Comparison of ENCODE assay signal across 11 cellular contexts in the genomic region with DNA sequence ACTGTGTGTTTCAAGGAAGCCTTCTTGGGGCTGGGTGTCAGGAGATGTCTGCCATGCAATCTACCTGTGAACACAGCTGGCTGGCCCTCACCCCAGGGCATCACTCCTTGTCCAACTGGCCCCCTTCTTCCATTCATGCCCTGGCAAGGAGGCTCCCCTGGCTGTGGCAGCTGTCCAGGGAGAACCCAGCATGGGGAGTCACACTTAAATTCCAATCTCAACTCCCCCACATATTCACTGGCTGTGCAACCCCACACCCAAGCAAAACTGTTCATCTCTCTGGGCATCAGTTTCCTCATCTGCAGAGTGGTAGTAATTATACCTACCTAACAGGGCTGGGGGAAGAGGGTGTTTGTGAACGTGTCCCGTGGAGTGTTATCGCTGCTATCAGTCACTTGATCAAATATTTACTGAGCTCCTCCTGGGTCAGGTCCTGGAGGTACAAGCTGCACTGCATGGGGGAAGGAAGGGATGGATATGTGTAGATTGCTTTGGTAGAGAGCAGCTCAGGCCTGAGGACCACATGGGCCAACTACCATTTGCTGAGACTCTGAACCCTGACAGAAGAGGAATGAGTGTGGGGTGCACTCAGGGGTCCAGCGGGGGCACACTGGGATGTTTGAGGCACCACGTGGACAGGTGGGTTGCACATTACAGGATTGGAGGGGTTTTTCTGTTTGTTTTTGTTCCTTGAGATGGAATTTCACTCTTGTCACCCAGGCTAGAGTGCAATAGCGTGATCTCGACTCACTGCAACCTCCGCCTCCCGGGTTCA. TPM values are rescaled to one million over a fixed set of nuclear protein-coding genes. Genes with fewer than 3 reads are reported as not detected.
A peak's percentile ranks its signal among the peaks of the same experiment; 100 is the strongest.
DNase-seq lines count a peak whose midpoint lies in the region; ATAC-seq and TF ChIP-seq lines count a peak whose summit lies in the region.
"Had no signal": no experiment of that assay in that cellular context is flagged by ENCODE, and none has a peak within 500 bp of the region (broad histone marks: within the 10 kb centered on the region; RNA-seq: fewer than 3 reads in every experiment).

No MANE protein-coding gene starts in this region.

- H3K4me1 ChIP-seq in DND-41 (ENCODE audit: insufficient read depth, low read length) (no peaks in the 10 kb centered on the region), colonic mucosa (peaks cover 17% of the 10 kb centered on the region)

- ATAC-seq in DND-41 (ENCODE audit: insufficient read depth, low read depth): no peak
- ATAC-seq in HG03520 (IDR thresholded peaks at IDR 0.05; ENCODE audit: unreplicated experiment): no peak
- ATAC-seq: SK-N-SH treated with all-trans-retinoic acid at 6 μM for 48 hours had no signal

- H4K20me1 ChIP-seq in DND-41 (ENCODE audit: insufficient read depth, low read length): no peaks in the 10 kb centered on the region

- H3K36me3 Mint-ChIP-seq in CD14-positive monocyte: peaks cover 0 to 4% of the 10 kb centered on the region in 2 donors
- H3K36me3 Mint-ChIP-seq in neural crest cell (ENCODE audit: low read depth): no peaks in the 10 kb centered on the region

- H3K27me3 ChIP-seq in DND-41 (ENCODE audit: insufficient read depth, low read length, poor library complexity): peaks cover 5% of the 10 kb centered on the region
- H3K27me3 ChIP-seq in colonic mucosa: peaks cover 19% of the 10 kb centered on the region

- H3K27ac Mint-ChIP-seq in CD14-positive monocyte (no peak overlapping the region), neural crest cell (ENCODE audit: unreplicated experiment) (no peak overlapping the region)
- H3K27ac Mint-ChIP-seq: HFFc6 had no signal

- TF ChIP-seq CTCF in CD14-positive monocyte (IDR thresholded peaks at IDR 0.05) (no peak), DND-41 (IDR thresholded peaks at IDR 0.05; ENCODE audit: borderline replicate concordance, extremely low read depth, low read length, poor library complexity, severe bottlenecking) (no peak), colonic mucosa (IDR thresholded peaks at IDR 0.05) (no peak), neural crest cell (conservative IDR thresholded peaks at IDR 0.05) (no peak)

- H2AFZ ChIP-seq in DND-41 (ENCODE audit: low read depth, low read length): no peak overlapping the region

- intact Hi-C loops in CD14-positive monocyte (cut with micrococcal nuclease) (no loop called here), colonic mucosa (cut with DNase I) (no loop called here)

- H3K79me2 ChIP-seq in DND-41 (ENCODE audit: insufficient read depth, low read length): no peaks in the 10 kb centered on the region

- no peaks in the 10 kb centered on the region for H3K9me3 ChIP-seq in DND-41 (ENCODE audit: insufficient read depth, low read length, severe bottlenecking)
- no peaks in the 10 kb centered on the region for H3K9me3 ChIP-seq in colonic mucosa

- DNase-seq in CD14-positive monocyte (ENCODE audit: low spot score) (peak; percentile 41), DND-41 (peak; percentile 1), colonic mucosa (peak; percentile 66), neural crest cell (ENCODE audit: low read depth, low spot score) (peak; percentile 1), germinal center (ENCODE audit: low spot score) (no peak), NCI-H2196 (lab: John Stamatoyannopoulos, UW; ENCODE audit: unreplicated experiment) (no peak)
- DNase-seq: activated CD4-positive, alpha-beta T cell treated with anti-CD3 and anti-CD28 coated beads for 1 hour had no signal

- no peak overlapping the region for H3K9ac ChIP-seq in DND-41 (ENCODE audit: low read depth, low read length)
- no peak overlapping the region for H3K9ac ChIP-seq in colonic mucosa (ENCODE audit: low read depth in 2 of 2, low read length in 2 of 2)

- H3K9me3 Mint-ChIP-seq in CD14-positive monocyte (peaks cover 0 to 10% (median 3%) of the 10 kb centered on the region in 7 donors), neural crest cell (no peaks in the 10 kb centered on the region)
- H3K9me3 Mint-ChIP-seq: HFFc6 had no signal

- H3K36me3 ChIP-seq in DND-41 (ENCODE audit: insufficient read depth, low read length) (no peaks in the 10 kb centered on the region), colonic mucosa (no peaks in the 10 kb centered on the region)

- peaks cover 9% of the 10 kb centered on the region for H3K4me1 Mint-ChIP-seq in CD14-positive monocyte
- peaks cover 15% of the 10 kb centered on the region for H3K4me1 Mint-ChIP-seq in neural crest cell

- H3K27ac ChIP-seq in DND-41 (ENCODE audit: low read length): no peak overlapping the region
- no peak overlapping the region for H3K27ac ChIP-seq in colonic mucosa

- no peak overlapping the region for H3K4me3 Mint-ChIP-seq in CD14-positive monocyte
- H3K4me3 Mint-ChIP-seq in neural crest cell: no peak overlapping the region
- H3K4me3 Mint-ChIP-seq: HFFc6 had no signal

- H3K4me3 ChIP-seq in DND-41 (ENCODE audit: low read depth in 1 of 2, low read length in 2 of 2): no peak overlapping the region
- no peak overlapping the region for H3K4me3 ChIP-seq in colonic mucosa

- no peak overlapping the region for H3K4me2 ChIP-seq in DND-41 (ENCODE audit: insufficient read depth, low read length)

- peaks cover 0 to 21% (median 0%) of the 10 kb centered on the region in 3 donors for H3K27me3 Mint-ChIP-seq in CD14-positive monocyte (ENCODE audit: low read depth in 3 of 3)
- H3K27me3 Mint-ChIP-seq in neural crest cell (ENCODE audit: low read depth): no peaks in the 10 kb centered on the region

RNA-seq across cellular contexts. Expression of a gene that starts 2.1 kb away (rescaled TPM):
- polyA plus RNA-seq in CD14-positive monocyte: not detected
- 10 to 100 TPM; 32.3 to 34.4 TPM for total RNA-seq in colonic mucosa
- total RNA-seq in neural crest cell: 1.4 and 1.5 TPM in 2 replicates
- total RNA-seq: HFFc6, myocyte had no signal

RNA-seq across cellular contexts. Expression of a gene that starts 20.3 kb away (rescaled TPM):
- polyA plus RNA-seq in CD14-positive monocyte: under 1 TPM in 1 of 2 donors, not detected in 1; 0.23 TPM
- 1 to 10 TPM in 1 of 2 donors, under 1 TPM in 1; 0.62 to 1.2 TPM for total RNA-seq in colonic mucosa
- 1.4 and 1.6 TPM in 2 replicates for total RNA-seq in neural crest cell

Comparison
In these comparisons a context has a peak if more than half of its experiments do, and no peak if none do; other contexts are left out.
1. DNase-seq: peak in CD14-positive monocyte (single experiment), DND-41 (single experiment), colonic mucosa (single experiment) and neural crest cell (single experiment); none in germinal center (single experiment) and NCI-H2196 (single experiment).
2. RNA of a gene that starts 2.1 kb away (total RNA-seq): 32.3 to 34.4 TPM in colonic mucosa; 1.4 to 1.5 TPM in neural crest cell; every median in the first group is over 10 times any median in the second.